Comparison of ENCODE assay signal across 22 cellular contexts in genomic region chr16:3792472-3793012, GRCh38.
A peak's percentile ranks its signal among the peaks of the same experiment; 100 is the strongest.
DNase-seq lines count a peak whose midpoint lies in the region; ATAC-seq and TF ChIP-seq lines count a peak whose summit lies in the region.
"Had no signal": no experiment of that assay in that cellular context is flagged by ENCODE, and none has a peak within 500 bp of the region (broad histone marks: within the 10 kb centered on the region; RNA-seq: fewer than 3 reads in every experiment).

No MANE protein-coding gene starts in this region.

- H3K9me3 Mint-ChIP-seq in activated CD4-positive, alpha-beta T cell treated with anti-CD3 and anti-CD28 coated beads, Interleukin-2, amount 10 ng/mL, durations not matched to agents 24 days and 14 days: no peaks in the 10 kb centered on the region
- no peaks in the 10 kb centered on the region for H3K9me3 Mint-ChIP-seq in natural killer cell
- H3K9me3 Mint-ChIP-seq: activated T-helper 1 cell treated with anti-CD3 and anti-CD28 coated beads, Interleukin-12 subunit alpha, Interleukin-12 subunit beta, Interleukin-2, Interleukin-4 antibody, amounts not matched to agents 30 ng/mL and 10 ng/mL and 1 ng/mL, durations not matched to agents 14 hours and 24 hours and 36 hours had no signal

- ATAC-seq in natural killer cell (peak in 2 of 3 donors; percentile 14 to 36), HG03196 (IDR thresholded peaks at IDR 0.05; ENCODE audit: unreplicated experiment) (no peak)

- H3K27me3 ChIP-seq in esophagus muscularis mucosa (no peaks in the 10 kb centered on the region), tibial artery (no peaks in the 10 kb centered on the region)
- H3K27me3 ChIP-seq: adrenal gland had no signal

- peaks cover 44% of the 10 kb centered on the region for H3K4me1 Mint-ChIP-seq in activated CD4-positive, alpha-beta T cell treated with anti-CD3 and anti-CD28 coated beads, Interleukin-2, amount 10 ng/mL, durations not matched to agents 24 days and 14 days
- H3K4me1 Mint-ChIP-seq in natural killer cell: peaks cover 65 to 75% of the 10 kb centered on the region in 2 donors

- 85% methylated on average over 9 of the region's 12 CpGs for WGBS in esophagus muscularis mucosa

- no peak for TF ChIP-seq POLR2A in esophagus muscularis mucosa (IDR thresholded peaks at IDR 0.05; ENCODE audit: low read depth)

- H3K27me3 Mint-ChIP-seq in activated CD4-positive, alpha-beta T cell treated with anti-CD3 and anti-CD28 coated beads, Interleukin-2, amount 10 ng/mL, durations not matched to agents 24 days and 14 days: peaks cover 13% of the 10 kb centered on the region
- H3K27me3 Mint-ChIP-seq in natural killer cell (ENCODE audit: low read depth in 2 of 2): no peaks in the 10 kb centered on the region
- H3K27me3 Mint-ChIP-seq: B cell had no signal

- TF ChIP-seq CTCF in esophagus muscularis mucosa (IDR thresholded peaks at IDR 0.05): no peak
- no peak for TF ChIP-seq CTCF in natural killer cell (IDR thresholded peaks at IDR 0.05)
- no peak for TF ChIP-seq CTCF in tibial artery (IDR thresholded peaks at IDR 0.05)

- H3K4me3 ChIP-seq in esophagus muscularis mucosa (peak overlapping the region in 1 of 4 donors; percentile 9), tibial artery (no peak overlapping the region)
- H3K4me3 ChIP-seq: adrenal gland had no signal

- no peak for TF ChIP-seq EP300 in esophagus muscularis mucosa (IDR thresholded peaks at IDR 0.05)

- H3K36me3 ChIP-seq in esophagus muscularis mucosa (peaks cover 6 to 51% (median 31%) of the 10 kb centered on the region in 4 donors), tibial artery (peaks cover 8 to 44% (median 19%) of the 10 kb centered on the region in 3 donors)

- no peaks in the 10 kb centered on the region for H3K9me3 ChIP-seq in esophagus muscularis mucosa
- H3K9me3 ChIP-seq in tibial artery: no peaks in the 10 kb centered on the region
- H3K9me3 ChIP-seq: adrenal gland had no signal

- H3K27ac ChIP-seq in esophagus muscularis mucosa (replicated peaks in 1 of 4) (peak overlapping the region; percentile 56 to 72 (median 62)), tibial artery (peak overlapping the region; percentile 39 to 51)

- no peak for DNase-seq in activated CD4-positive, alpha-beta T cell treated with anti-CD3 and anti-CD28 coated beads, Interleukin-2, amount 10 ng/mL, durations not matched to agents 24 days and 14 days
- DNase-seq in activated CD4-positive, alpha-beta T cell treated with anti-CD3 and anti-CD28 coated beads for 1 hour: no peak
- no peak for DNase-seq in esophagus muscularis mucosa (ENCODE audit: extremely low spot score)
- DNase-seq in natural killer cell: no peak
- no peak for DNase-seq in tibial artery
- DNase-seq in nucleus accumbens (lab: John Stamatoyannopoulos, UW): no peak
- DNase-seq in DMS153 treated with DMSO at 0.1 percent for 48 hours (lab: John Stamatoyannopoulos, UW; ENCODE audit: unreplicated experiment): no peak
- DNase-seq: 8988T; activated CD8-positive, alpha-beta memory T cell treated with anti-CD3 and anti-CD28 coated beads for 24 hours; cerebellar nuclear complex; effector memory CD4-positive, alpha-beta T cell; GF-D8; Kasumi-1; midbrain; NCI-H1105; NCI-H524 treated with DMSO at 0.1 percent for 48 hours; retina; SHP77 treated with DMSO at 0.1 percent for 48 hours had no signal

- peak overlapping the region; percentile 21 for H3K27ac Mint-ChIP-seq in activated CD4-positive, alpha-beta T cell treated with anti-CD3 and anti-CD28 coated beads, Interleukin-2, amount 10 ng/mL, durations not matched to agents 24 days and 14 days
- no peak overlapping the region for H3K27ac Mint-ChIP-seq in natural killer cell
- H3K27ac Mint-ChIP-seq: activated T-helper 1 cell treated with anti-CD3 and anti-CD28 coated beads, Interleukin-12 subunit alpha, Interleukin-12 subunit beta, Interleukin-2, Interleukin-4 antibody, amounts not matched to agents 30 ng/mL and 10 ng/mL and 1 ng/mL, durations not matched to agents 14 hours and 24 hours and 36 hours; B cell had no signal

- H3K4me1 ChIP-seq in esophagus muscularis mucosa (peaks cover 39 to 62% (median 54%) of the 10 kb centered on the region in 4 donors), tibial artery (peaks cover 0 to 57% (median 20%) of the 10 kb centered on the region in 4 donors)

- H3K36me3 Mint-ChIP-seq in activated CD4-positive, alpha-beta T cell treated with anti-CD3 and anti-CD28 coated beads, Interleukin-2, amount 10 ng/mL, durations not matched to agents 24 days and 14 days (ENCODE audit: low read depth): peaks cover 47% of the 10 kb centered on the region
- no peaks in the 10 kb centered on the region for H3K36me3 Mint-ChIP-seq in natural killer cell

- intact Hi-C loops in activated CD4-positive, alpha-beta T cell treated with anti-CD3 and anti-CD28 coated beads, Interleukin-2, amount 10 ng/mL, durations not matched to agents 24 days and 14 days (cut with micrococcal nuclease): no loop called here
- intact Hi-C loops in esophagus muscularis mucosa (cut with DNase I): loop anchor here (5.0 kb wide), 1 partner anchor 80 kb away; no protein-coding TSS in a partner anchor
- intact Hi-C loops in natural killer cell (cut with micrococcal nuclease): no loop called here
- intact Hi-C loops in tibial artery (cut with DNase I; ENCODE audit: low total_unique reads): no loop called here

- H3K4me3 Mint-ChIP-seq in activated CD4-positive, alpha-beta T cell treated with anti-CD3 and anti-CD28 coated beads, Interleukin-2, amount 10 ng/mL, durations not matched to agents 24 days and 14 days: no peak overlapping the region
- peak overlapping the region; percentile 54 for H3K4me3 Mint-ChIP-seq in natural killer cell
- H3K4me3 Mint-ChIP-seq: activated T-helper 1 cell treated with anti-CD3 and anti-CD28 coated beads, Interleukin-12 subunit alpha, Interleukin-12 subunit beta, Interleukin-2, Interleukin-4 antibody, amounts not matched to agents 30 ng/mL and 10 ng/mL and 1 ng/mL, durations not matched to agents 14 hours and 24 hours and 36 hours; B cell had no signal
